ENCODE assay signal across 20 cellular contexts in genomic region chr5:147821791-147822190, GRCh38. TPM values are rescaled to one million over a fixed set of nuclear protein-coding genes. Genes with fewer than 3 reads are reported as not detected.
DNase-seq lines count a peak whose midpoint lies in the region; ATAC-seq and TF ChIP-seq lines count a peak whose summit lies in the region.
"Had no signal": no experiment of that assay in that cellular context is flagged by ENCODE, and none has a peak within 500 bp of the region (broad histone marks: within the 10 kb centered on the region; RNA-seq: fewer than 3 reads in every experiment).

No MANE protein-coding gene starts in this region.

- H3F3A ChIP-seq in PC-3 (ENCODE audit: low read length, unreplicated experiment): no peaks in the 10 kb centered on the region

- 67 to 85% methylated on average over 4 of the region's 4 CpGs for WGBS in upper lobe of left lung, 2 donors

- H4K20me1 ChIP-seq in PC-3 (ENCODE audit: low read length): no peaks in the 10 kb centered on the region

- H3K9me2 ChIP-seq in PC-3 (replicated peaks; ENCODE audit: low read length): no peaks in the 10 kb centered on the region

- intact Hi-C loops in left cardiac atrium (cut with DNase I) (loop anchor here (2.0 to 5.0 kb wide), 2 partner anchors 193 to 194 kb away; no protein-coding TSS in a partner anchor), left ventricle myocardium superior (cut with micrococcal nuclease) (loop anchor here (2.0 kb wide), 1 partner anchor 193 kb away; no protein-coding TSS in a partner anchor), PC-3 (cut with micrococcal nuclease) (loop anchor here (1.0 kb wide), 2 partner anchors 146 to 193 kb away; no protein-coding TSS in a partner anchor), lower lobe of right lung (cut with DNase I) (loop anchor here (2.0 kb wide), 1 partner anchor 193 kb away; no protein-coding TSS in a partner anchor)

- no peak for TF ChIP-seq EP300 in upper lobe of left lung (IDR thresholded peaks at IDR 0.05)

- CTCF ChIA-PET in PC-3 (lab: Charles Lee): interaction anchor here (1.7 kb wide), 1 partner anchor 147 kb away, joined by 5 read pairs; no protein-coding TSS in a partner anchor

- H3K9ac ChIP-seq in PC-3 (ENCODE audit: low read length): no peak overlapping the region

- H3K4me3 ChIP-seq in PC-3 (ENCODE audit: low read length) (no peak overlapping the region), lower lobe of right lung (no peak overlapping the region), upper lobe of left lung (no peak overlapping the region)
- H3K4me3 ChIP-seq: HAP-1 had no signal

- H3K9me3 ChIP-seq in PC-3 (ENCODE audit: low read length) (no peaks in the 10 kb centered on the region), lower lobe of right lung (no peaks in the 10 kb centered on the region), upper lobe of left lung (no peaks in the 10 kb centered on the region)
- H3K9me3 ChIP-seq: HAP-1 had no signal

- POLR2A ChIA-PET in PC-3 (lab: Charles Lee; ENCODE audit: unreplicated experiment): no interaction called here

- H3K27ac ChIP-seq in PC-3 (ENCODE audit: low read length) (no peak overlapping the region), lower lobe of right lung (no peak overlapping the region), upper lobe of left lung (no peak overlapping the region)

- ATAC-seq in left cardiac atrium (no peak), left ventricle myocardium superior (no peak), PC-3 (no peak), lower lobe of right lung (peak; percentile 36 to 78), upper lobe of left lung (ENCODE audit: low FRiP score in 2 of 2) (peak; percentile 22 to 41), GM18907 (IDR thresholded peaks at IDR 0.05; ENCODE audit: unreplicated experiment) (no peak)
- ATAC-seq: Panc1, Right ventricle myocardium inferior had no signal

- TF ChIP-seq POLR2A in upper lobe of left lung (IDR thresholded peaks at IDR 0.05): no peak

- H3K79me2 ChIP-seq in PC-3 (ENCODE audit: low read length): no peaks in the 10 kb centered on the region

- H3K4me2 ChIP-seq in PC-3 (ENCODE audit: low read length): no peak overlapping the region

- no peaks in the 10 kb centered on the region for H3K36me3 ChIP-seq in PC-3 (ENCODE audit: low read depth, low read length)
- no peaks in the 10 kb centered on the region for H3K36me3 ChIP-seq in lower lobe of right lung
- H3K36me3 ChIP-seq in upper lobe of left lung: no peaks in the 10 kb centered on the region
- H3K36me3 ChIP-seq: HAP-1 had no signal

- no TSS peak for BruUV-seq in PC-3 (replicated peaks; lab: Mats Ljungman, UMichigan)

- no peaks in the 10 kb centered on the region for H3K27me3 ChIP-seq in PC-3 (ENCODE audit: low read length)
- H3K27me3 ChIP-seq in lower lobe of right lung (ENCODE audit: low read depth): no peaks in the 10 kb centered on the region
- no peaks in the 10 kb centered on the region for H3K27me3 ChIP-seq in upper lobe of left lung

- TF ChIP-seq CTCF in PC-3 (conservative IDR thresholded peaks at IDR 0.05; ENCODE audit: low read depth, low read length) (no peak), lower lobe of right lung (IDR thresholded peaks at IDR 0.05) (no peak), upper lobe of left lung (IDR thresholded peaks at IDR 0.05) (no peak)

- H3K4me1 ChIP-seq in PC-3 (ENCODE audit: insufficient read depth, low read length) (peaks cover 19% of the 10 kb centered on the region), lower lobe of right lung (no peaks in the 10 kb centered on the region), upper lobe of left lung (no peaks in the 10 kb centered on the region)
- H3K4me1 ChIP-seq: HAP-1 had no signal

- H2AFZ ChIP-seq in PC-3 (ENCODE audit: low read length): 0 out of 2 replicates have a peak overlapping the region, but pooled peaks have one; percentile 6

- DNase-seq in left cardiac atrium: peak; percentile 13
- no peak for DNase-seq in left ventricle myocardium superior
- DNase-seq in PC-3: no peak
- DNase-seq in lower lobe of right lung: no peak
- DNase-seq in upper lobe of left lung: no peak
- no peak for DNase-seq in NCI-H2227 treated with DMSO at 0.1 percent for 48 hours (lab: John Stamatoyannopoulos, UW)
- no peak for DNase-seq in NCI-H526 treated with DMSO at 0.1 percent for 48 hours (lab: John Stamatoyannopoulos, UW)
- DNase-seq: 8988T; CD4-positive, alpha-beta memory T cell; DMS79; NCI-H1694 treated with DMSO at 0.1 percent for 48 hours; NCI-H2107; NCI-H226; NCI-H524 had no signal

RNA-seq across cellular contexts. Expression of gene SPINK1, which starts 9.7 kb away (rescaled TPM):
- total RNA-seq in left cardiac atrium (not detected), left ventricle myocardium superior (not detected), PC-3 (2014; rRNA removed) (not detected in 2 replicates), lower lobe of right lung (not detected), upper lobe of left lung (10 to 100 TPM in 2 of 6 donors, not detected in 4; 10.0 to 14.3 TPM)
- total RNA-seq: B cell; CD4-positive, alpha-beta memory T cell; Right ventricle myocardium inferior had no signal

RNA-seq across cellular contexts. Expression of gene JAKMIP2, which starts 39.3 kb away (rescaled TPM):
- total RNA-seq in left cardiac atrium: under 1 TPM; 0.29 to 0.53 TPM
- total RNA-seq in left ventricle myocardium superior: 0.50 TPM
- 0.15 TPM in 1 of 2 replicates, not detected in the other for total RNA-seq in PC-3 (2014; rRNA removed)
- total RNA-seq in lower lobe of right lung: 8.3 TPM
- total RNA-seq in upper lobe of left lung: 1 to 10 TPM in 5 of 6 donors, under 1 TPM in 1; 0.91 to 8.4 (median 6.0) TPM

RNA-seq across cellular contexts. Expression of gene SCGB3A2, which starts 56.7 kb away (rescaled TPM):
- total RNA-seq in left cardiac atrium (not detected), left ventricle myocardium superior (not detected), PC-3 (2014; rRNA removed) (0.51 TPM in 1 of 2 replicates, not detected in the other), lower lobe of right lung (624 TPM), upper lobe of left lung (1,000 to 10,000 TPM in 1 of 6 donors, 100 to 1,000 TPM in 5; 324 to 1,419 (median 520) TPM)
- total RNA-seq: B cell; CD4-positive, alpha-beta memory T cell; Right ventricle myocardium inferior; SK-MEL-5 had no signal

Comparison
In these comparisons a context has a peak if more than half of its experiments do, and no peak if none do; other contexts are left out.
1. ATAC-seq: peak in lower lobe of right lung (2 of 2) and upper lobe of left lung (2 of 2); none in left cardiac atrium (0 of 2), left ventricle myocardium superior (single experiment), PC-3 (single experiment) and GM18907 (single experiment).
2. RNA of gene SCGB3A2, which starts 56.7 kb away (total RNA-seq): 324 to 1,419 TPM in upper lobe of left lung and 624 TPM in lower lobe of right lung (single experiment); 0.51 TPM in PC-3, not detected in left cardiac atrium and not detected in left ventricle myocardium superior (single experiment); every median in the first group is over 100 times any median in the second.